ENCODE assay signal across 8 cellular contexts in genomic region chr12:71694099-71694820, GRCh38. TPM values are rescaled to one million over a fixed set of nuclear protein-coding genes. Genes with fewer than 3 reads are reported as not detected.
DNase-seq lines count a peak whose midpoint lies in the region; ATAC-seq, FAIRE-seq and TF ChIP-seq lines count a peak whose summit lies in the region.

No MANE protein-coding gene starts in this region.

- FAIRE-seq in GM12892 (lab: Jason Lieb, UNC): peak; percentile 89

- no peak; the same call in 1 of the 2 replicates for TF ChIP-seq POLR2A in GM12892 (IDR thresholded peaks at IDR 0.05; ENCODE audit: low read depth, low read length)

- ATAC-seq in GM21529 (IDR thresholded peaks at IDR 0.05; ENCODE audit: unreplicated experiment): peak; percentile 86
- peak; percentile 74 for ATAC-seq in HG03571 (IDR thresholded peaks at IDR 0.05; ENCODE audit: unreplicated experiment)
- ATAC-seq in left ventricle myocardium superior: peak; percentile 94
- ATAC-seq in SK-N-SH treated with all-trans-retinoic acid at 6 μM for 48 hours: no peak

- intact Hi-C loops in left ventricle myocardium superior (cut with micrococcal nuclease): no loop called here

- DNase-seq in GM12892 (ENCODE audit: insufficient read length): peak; percentile 18
- no peak for DNase-seq in left ventricle myocardium superior
- DNase-seq in SW480 (ENCODE audit: low spot score): no peak
- no peak for DNase-seq in stimulated activated naive CD4-positive, alpha-beta T cell treated with Interleukin-2 at 50 U/mL for 16 hours (lab: John Stamatoyannopoulos, UW)
- DNase-seq in NCI-H526 treated with DMSO at 0.1 percent for 48 hours (lab: John Stamatoyannopoulos, UW): no peak

TF ChIP-seq in SK-N-SH treated with all-trans-retinoic acid at 6 μM for 48 hours, 23 proteins besides CTCF, POLR2A, EP300 and RAD21:
- TF ChIP-seq ISL1 (CRISPR knock-in tag; IDR thresholded peaks at IDR 0.05) (no peak), TOX (CRISPR knock-in tag; IDR thresholded peaks at IDR 0.05; ENCODE audit: borderline replicate concordance) (no peak), ZC3H10 (CRISPR knock-in tag; IDR thresholded peaks at IDR 0.05) (no peak), PATZ1 (CRISPR knock-in tag; IDR thresholded peaks at IDR 0.05; ENCODE audit: borderline replicate concordance) (no peak), ZNF565 (CRISPR knock-in tag; conservative IDR thresholded peaks at IDR 0.05; ENCODE audit: low read depth) (no peak), BACH2 (CRISPR knock-in tag; IDR thresholded peaks at IDR 0.05; ENCODE audit: borderline replicate concordance) (no peak), ZFP30 (CRISPR knock-in tag; IDR thresholded peaks at IDR 0.05) (no peak), POU6F1 (CRISPR knock-in tag; IDR thresholded peaks at IDR 0.05; ENCODE audit: borderline replicate concordance, low read depth) (no peak), ESRRG (CRISPR knock-in tag; IDR thresholded peaks at IDR 0.05) (no peak), TCF4 (CRISPR knock-in tag; IDR thresholded peaks at IDR 0.05; ENCODE audit: borderline replicate concordance) (no peak), ZNF8 (CRISPR knock-in tag; IDR thresholded peaks at IDR 0.05) (no peak), ZNF70 (CRISPR knock-in tag; IDR thresholded peaks at IDR 0.05) (no peak), SNAI2 (CRISPR knock-in tag; IDR thresholded peaks at IDR 0.05) (no peak), GLIS3 (CRISPR knock-in tag; IDR thresholded peaks at IDR 0.05) (no peak), CREB5 (CRISPR knock-in tag; IDR thresholded peaks at IDR 0.05; ENCODE audit: low read depth) (no peak), OSR1 (CRISPR knock-in tag; IDR thresholded peaks at IDR 0.05) (no peak)

RNA-seq across cellular contexts. Expression of gene TMEM19, which starts 8.4 kb away (rescaled TPM):
- polyA plus RNA-seq in GM12892 (2012; ENCODE audit: missing spikeins): 17.4 TPM
- total RNA-seq in left ventricle myocardium superior: 30.9 TPM

RNA-seq across cellular contexts. Expression of gene THAP2, which starts 30.2 kb away (rescaled TPM):
- 5.7 TPM for polyA plus RNA-seq in GM12892 (2012; ENCODE audit: missing spikeins)
- total RNA-seq in left ventricle myocardium superior: 10.7 TPM

RNA-seq across cellular contexts. Expression of gene ZFC3H1, which starts 30.6 kb away (rescaled TPM):
- 32.8 TPM for polyA plus RNA-seq in GM12892 (2012; ENCODE audit: missing spikeins)
- 15.3 TPM for total RNA-seq in left ventricle myocardium superior
